Comparison of ENCODE assay signal across 10 cellular contexts in the genomic region with DNA sequence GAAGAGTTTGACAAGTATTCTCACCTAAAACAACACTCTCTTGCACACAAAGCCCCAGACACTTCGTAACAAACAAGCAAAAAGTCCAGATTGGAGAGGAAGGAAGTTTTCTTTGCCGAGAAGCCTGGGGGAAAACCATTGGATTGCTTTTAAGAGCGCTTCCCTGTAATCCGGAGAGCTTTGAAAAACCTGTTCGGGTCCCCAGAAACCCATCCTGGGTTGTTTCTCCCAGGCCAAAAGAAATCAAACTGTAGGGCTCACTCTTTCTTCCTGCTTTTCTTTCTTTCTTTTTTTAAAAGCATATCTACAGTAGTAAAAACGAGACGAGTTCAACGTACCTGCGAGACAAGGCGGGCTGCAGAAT. TPM values are rescaled to one million over a fixed set of nuclear protein-coding genes. Genes with fewer than 3 reads are reported as not detected.
DNase-seq lines count a peak whose midpoint lies in the region; ATAC-seq and TF ChIP-seq lines count a peak whose summit lies in the region.
"Had no signal": no experiment of that assay in that cellular context is flagged by ENCODE, and none has a peak within 500 bp of the region (broad histone marks: within the 10 kb centered on the region; RNA-seq: fewer than 3 reads in every experiment).

No MANE protein-coding gene starts in this region.

- DNase-seq in Calu3 = no peak
- no peak for DNase-seq in NB4 (ENCODE audit: low read depth)
- DNase-seq in neural progenitor cell (ENCODE audit: low spot score) = no peak
- DNase-seq in NCI-H2081 (lab: John Stamatoyannopoulos, UW) = no peak

- ATAC-seq in HG02938 (IDR thresholded peaks at IDR 0.05; ENCODE audit: unreplicated experiment) (no peak), GM19452 (IDR thresholded peaks at IDR 0.05; ENCODE audit: unreplicated experiment) (no peak)
- no peak for ATAC-seq in stimulated activated memory B cell treated with anti-CD40 and anti-IgM and Interleukin-4, amounts not matched to agents 10 μg/mL and 1 μg/mL and 100 μg/mL, for 72 hours

- TF ChIP-seq POLR2A in NB4 (IDR thresholded peaks at IDR 0.05; ENCODE audit: extremely low read depth, insufficient read length) = no peak

- peaks cover 91% of the 10 kb centered on the region for H3K27me3 Mint-ChIP-seq in Calu3 (ENCODE audit: unreplicated experiment)
- peaks cover 42% of the 10 kb centered on the region for H3K27me3 Mint-ChIP-seq in neural progenitor cell (ENCODE audit: insufficient read depth, low read depth)
- peaks cover 71% of the 10 kb centered on the region for H3K27me3 Mint-ChIP-seq in stimulated activated memory B cell treated with anti-CD40 and anti-IgM and Interleukin-4, amounts not matched to agents 10 μg/mL and 1 μg/mL and 100 μg/mL, for 72 hours

- peaks cover 54% of the 10 kb centered on the region for H3K79me2 ChIP-seq in neural progenitor cell (ENCODE audit: low read depth)

- peak overlapping the region; percentile 35 for H3K27ac Mint-ChIP-seq in Calu3 (ENCODE audit: unreplicated experiment)
- H3K27ac Mint-ChIP-seq in neural progenitor cell = peak overlapping the region; percentile 79
- H3K27ac Mint-ChIP-seq in stimulated activated memory B cell treated with anti-CD40 and anti-IgM and Interleukin-4, amounts not matched to agents 10 μg/mL and 1 μg/mL and 100 μg/mL, for 72 hours = no peak overlapping the region

- no peak for TF ChIP-seq CTCF in Calu3 (IDR thresholded peaks at IDR 0.05; ENCODE audit: unreplicated experiment)
- no peak for TF ChIP-seq CTCF in NB4 (IDR thresholded peaks at IDR 0.05; ENCODE audit: low read depth, low read length)
- no peak for TF ChIP-seq CTCF in neural progenitor cell (IDR thresholded peaks at IDR 0.05)

- no peak overlapping the region for H3K9ac ChIP-seq in duodenal mucosa (ENCODE audit: low read depth in 1 of 2, low read length in 2 of 2)
- peak overlapping the region; percentile 51 for H3K9ac ChIP-seq in neural progenitor cell

- H4K20me1 ChIP-seq in neural progenitor cell (ENCODE audit: low read depth) = peaks cover 51% of the 10 kb centered on the region

- H3K4me2 ChIP-seq in neural progenitor cell = peak overlapping the region; percentile 83

- intact Hi-C loops in Calu3 (cut with micrococcal nuclease; ENCODE audit: unreplicated experiment) = loop anchor here (10.0 kb wide), 1 partner anchor 359 kb away; no protein-coding TSS in a partner anchor

- H3K4me3 ChIP-seq in NB4 (ENCODE audit: low read depth, low read length) (peak overlapping the region; percentile 58), duodenal mucosa (ENCODE audit: low read depth in 1 of 2, low read length in 2 of 2) (peak overlapping the region; percentile 60 to 61), neural progenitor cell (peak overlapping the region; percentile 94)

- H3K27me3 ChIP-seq in duodenal mucosa (ENCODE audit: control insufficient read depth in 1 of 2, insufficient read depth in 2 of 2, low read length in 2 of 2) (peaks cover 65 to 84% of the 10 kb centered on the region in 2 donors), neural progenitor cell (peaks cover 60% of the 10 kb centered on the region)

- H3K4me1 ChIP-seq in duodenal mucosa (ENCODE audit: control insufficient read depth in 1 of 2, insufficient read depth in 2 of 2, low read length in 2 of 2) = peaks cover 10 to 16% of the 10 kb centered on the region in 2 donors
- H3K4me1 ChIP-seq in neural progenitor cell = peaks cover 51% of the 10 kb centered on the region

- H3K36me3 ChIP-seq in duodenal mucosa (ENCODE audit: control insufficient read depth in 1 of 2, insufficient read depth in 2 of 2, low read length in 2 of 2) = no peaks in the 10 kb centered on the region
- peaks cover 11% of the 10 kb centered on the region for H3K36me3 ChIP-seq in neural progenitor cell
- H3K36me3 ChIP-seq: upper lobe of left lung had no signal

- H3K9me3 ChIP-seq in duodenal mucosa (ENCODE audit: control insufficient read depth in 1 of 2, low read length in 2 of 2) = no peaks in the 10 kb centered on the region
- H3K9me3 ChIP-seq in neural progenitor cell (ENCODE audit: low read depth) = no peaks in the 10 kb centered on the region
- H3K9me3 ChIP-seq: upper lobe of left lung had no signal

- BruUV-seq in Calu3 (replicated peaks; lab: Mats Ljungman, UMichigan) = no TSS peak

- no peaks in the 10 kb centered on the region for H3K9me3 Mint-ChIP-seq in Calu3 (ENCODE audit: low read depth, unreplicated experiment)
- peaks cover 3% of the 10 kb centered on the region for H3K9me3 Mint-ChIP-seq in neural progenitor cell
- peaks cover 9% of the 10 kb centered on the region for H3K9me3 Mint-ChIP-seq in stimulated activated memory B cell treated with anti-CD40 and anti-IgM and Interleukin-4, amounts not matched to agents 10 μg/mL and 1 μg/mL and 100 μg/mL, for 72 hours

- H3K4me1 Mint-ChIP-seq in Calu3 (ENCODE audit: low read depth, unreplicated experiment) = peaks cover 33% of the 10 kb centered on the region
- H3K4me1 Mint-ChIP-seq in neural progenitor cell = peaks cover 51% of the 10 kb centered on the region
- H3K4me1 Mint-ChIP-seq in stimulated activated memory B cell treated with anti-CD40 and anti-IgM and Interleukin-4, amounts not matched to agents 10 μg/mL and 1 μg/mL and 100 μg/mL, for 72 hours = peaks cover 11% of the 10 kb centered on the region

- H2AFZ ChIP-seq in neural progenitor cell (replicated peaks) = no peak overlapping the region

- peak overlapping the region; percentile 88 for H3K4me3 Mint-ChIP-seq in Calu3 (ENCODE audit: low read depth, unreplicated experiment)
- peak overlapping the region; percentile 90 for H3K4me3 Mint-ChIP-seq in neural progenitor cell
- no peak overlapping the region for H3K4me3 Mint-ChIP-seq in stimulated activated memory B cell treated with anti-CD40 and anti-IgM and Interleukin-4, amounts not matched to agents 10 μg/mL and 1 μg/mL and 100 μg/mL, for 72 hours

- CTCF ChIA-PET in Calu3 (lab: Charles Lee) = interaction anchor here (0.9 to 1.1 kb wide), 3 partner anchors 48 to 981 kb away, joined by 3 to 8 read pairs (median 7); no protein-coding TSS in a partner anchor

- H3K27ac ChIP-seq in duodenal mucosa (ENCODE audit: low read depth, low read length) = no peak overlapping the region
- H3K27ac ChIP-seq in neural progenitor cell = peak overlapping the region; percentile 70
- H3K27ac ChIP-seq: upper lobe of left lung had no signal

- H3F3A ChIP-seq in neural progenitor cell (ENCODE audit: low read depth) = peaks cover 71% of the 10 kb centered on the region

- peaks cover 26% of the 10 kb centered on the region for H3K36me3 Mint-ChIP-seq in Calu3 (ENCODE audit: insufficient read depth, unreplicated experiment)
- peaks cover 9% of the 10 kb centered on the region for H3K36me3 Mint-ChIP-seq in neural progenitor cell
- peaks cover 6% of the 10 kb centered on the region for H3K36me3 Mint-ChIP-seq in stimulated activated memory B cell treated with anti-CD40 and anti-IgM and Interleukin-4, amounts not matched to agents 10 μg/mL and 1 μg/mL and 100 μg/mL, for 72 hours

RNA-seq across cellular contexts. Expression of a gene that starts 0.7 kb away (rescaled TPM):
- total RNA-seq in Calu3 (2022) (not detected in 2 replicates), neural progenitor cell (ENCODE audit: low replicate concordance) (19.8 and 60.7 TPM in 2 replicates)
- total RNA-seq: myocyte, upper lobe of left lung had no signal

Comparison
In these comparisons a context has a peak if more than half of its experiments do, and no peak if none do; other contexts are left out.
1. RNA of a gene that starts 0.7 kb away (total RNA-seq): 19.8 to 60.7 TPM in neural progenitor cell; not detected in Calu3; every median in the first group is over 10 times any median in the second.
2. Peak in every context shown above with its lines, with median percentiles within 50 percentile points of each other: H3K4me3 ChIP-seq.